ENCODE assay signal across 35 cellular contexts in genomic region chr11:83862033-83862432, GRCh38.
"Had no signal": no experiment of that assay in that cellular context is flagged by ENCODE, and none has a peak within 500 bp of the region (broad histone marks: within the 10 kb centered on the region; RNA-seq: fewer than 3 reads in every experiment).

No MANE protein-coding gene starts in this region.

- H3K4me3 ChIP-seq: MG63 had no signal

- H3K27me3 ChIP-seq: MG63 had no signal

- H3K27ac ChIP-seq: KMS-11 had no signal

- DNase-seq: Karpas-422, Kasumi-1, KBM-7, KG1, MG63, MM.1S, MV-4-11, NCI-H1048, NCI-H1092, NCI-H1092 treated with DMSO at 0.1 percent for 48 hours, NCI-H1105, NCI-H1105 treated with DMSO at 0.1 percent for 48 hours, NCI-H1417, NCI-H1417 treated with DMSO at 0.1 percent for 48 hours, NCI-H1436, NCI-H1436 treated with DMSO at 0.1 percent for 48 hours, NCI-H146, NCI-H1694, NCI-H1694 treated with DMSO at 0.1 percent for 48 hours, NCI-H187, NCI-H187 treated with DMSO at 0.1 percent for 48 hours, NCI-H1930, NCI-H2029, NCI-H2029 treated with DMSO at 0.1 percent for 48 hours, NCI-H2081, NCI-H2081 treated with DMSO at 0.1 percent for 48 hours, NCI-H2107, NCI-H2171, NCI-H2171 treated with DMSO at 0.1 percent for 48 hours, NCI-H2227 treated with DMSO at 0.1 percent for 48 hours, NCI-H226, NCI-H345, NCI-H446, NCI-H446 treated with DMSO at 0.1 percent for 48 hours had no signal

- H3K9me3 ChIP-seq: MG63 had no signal

- H3K36me3 ChIP-seq: MG63 had no signal
